In the genomic region with DNA sequence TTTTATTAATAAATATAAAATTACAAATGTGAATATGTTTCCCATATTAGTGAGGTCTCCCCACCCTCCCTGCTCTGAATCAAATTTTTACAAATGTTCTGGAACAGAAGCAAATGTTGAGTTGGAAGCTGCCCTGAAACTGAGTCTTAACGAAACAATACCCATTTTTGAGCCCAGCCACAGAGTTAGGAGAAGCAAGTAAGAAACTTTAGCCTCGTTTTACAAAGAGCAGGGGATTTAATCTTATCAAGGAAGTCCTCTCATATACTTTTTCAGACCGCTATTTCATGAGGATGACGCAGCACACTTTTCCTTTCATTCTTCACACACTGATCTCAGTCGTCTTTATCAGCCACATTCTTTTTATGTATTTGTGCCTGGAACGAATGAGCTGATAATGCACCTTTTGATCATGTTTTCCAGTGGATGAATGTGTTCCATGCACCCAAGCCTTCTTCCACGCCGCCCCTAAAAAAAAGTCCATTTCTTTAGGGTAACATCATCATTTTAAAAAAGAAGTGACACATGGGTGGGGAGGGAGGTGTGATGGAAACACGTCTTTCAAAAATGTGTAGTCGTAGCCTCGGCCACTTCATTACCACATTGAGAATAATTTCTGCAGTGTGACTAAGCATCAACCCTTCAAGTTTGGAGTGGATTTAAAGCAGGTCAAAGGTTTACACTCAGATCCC, we compare ENCODE assay signal across 8 cellular contexts. TPM values are rescaled to one million over a fixed set of nuclear protein-coding genes. Genes with fewer than 3 reads are reported as not detected.
DNase-seq lines count a peak whose midpoint lies in the region; ATAC-seq and TF ChIP-seq lines count a peak whose summit lies in the region.

No MANE protein-coding gene starts in this region.

- H3K9me3 Mint-ChIP-seq in natural killer cell treated with Interleukin-12 subunit alpha and Interleukin-12 subunit beta and Interleukin-15 and Interleukin-18, amount 100 ng/mL, for 72 hours, result no peaks in the 10 kb centered on the region

- peak; percentile 51 for TF ChIP-seq CTCF in 22Rv1 (IDR thresholded peaks at IDR 0.05)
- no peak for TF ChIP-seq CTCF in GM20000 (IDR thresholded peaks at IDR 0.05; ENCODE audit: extremely low read depth, missing control alignments)

- no peak overlapping the region for H3K27ac ChIP-seq in 22Rv1

- H3K27me3 Mint-ChIP-seq in natural killer cell treated with Interleukin-12 subunit alpha and Interleukin-12 subunit beta and Interleukin-15 and Interleukin-18, amount 100 ng/mL, for 72 hours, result no peaks in the 10 kb centered on the region

- peaks cover 13 to 20% of the 10 kb centered on the region in 2 donors for H3K4me1 Mint-ChIP-seq in natural killer cell treated with Interleukin-12 subunit alpha and Interleukin-12 subunit beta and Interleukin-15 and Interleukin-18, amount 100 ng/mL, for 72 hours (ENCODE audit: low read depth in 2 of 2)

- peak overlapping the region; percentile 55 for H3K4me3 Mint-ChIP-seq in natural killer cell treated with Interleukin-12 subunit alpha and Interleukin-12 subunit beta and Interleukin-15 and Interleukin-18, amount 100 ng/mL, for 72 hours

- DNase-seq in GM20000 (ENCODE audit: low spot score) (peak; percentile 21), M059J (ENCODE audit: low read depth) (peak; percentile 40), amniotic epithelial cell (ENCODE audit: low read depth) (peak; percentile 86), left lobe of liver (ENCODE audit: low spot score) (no peak), NCI-H2196 (lab: John Stamatoyannopoulos, UW; ENCODE audit: unreplicated experiment) (no peak), NCI-H748 (lab: John Stamatoyannopoulos, UW; ENCODE audit: unreplicated experiment) (no peak)
- peak; percentile 73 for DNase-seq in natural killer cell treated with Interleukin-12 subunit alpha and Interleukin-12 subunit beta and Interleukin-15 and Interleukin-18, amount 100 ng/mL, for 72 hours (ENCODE audit: low spot score)

- no peaks in the 10 kb centered on the region for H3K36me3 Mint-ChIP-seq in natural killer cell treated with Interleukin-12 subunit alpha and Interleukin-12 subunit beta and Interleukin-15 and Interleukin-18, amount 100 ng/mL, for 72 hours

- peak; percentile 89 to 96 for ATAC-seq in natural killer cell treated with Interleukin-12 subunit alpha and Interleukin-12 subunit beta and Interleukin-15 and Interleukin-18, amount 100 ng/mL, for 72 hours
- no peak for ATAC-seq in left lobe of liver

- peak overlapping the region; percentile 81 to 86 for H3K27ac Mint-ChIP-seq in natural killer cell treated with Interleukin-12 subunit alpha and Interleukin-12 subunit beta and Interleukin-15 and Interleukin-18, amount 100 ng/mL, for 72 hours

RNA-seq across cellular contexts. Expression of a gene that starts 48.1 kb away (rescaled TPM):
- 9.4 and 14.2 TPM in 2 replicates for total RNA-seq in M059J (2014; rRNA removed; shearing (Covaris generic))
- 10 to 100 TPM; 12.3 to 17.2 TPM for total RNA-seq in natural killer cell treated with Interleukin-12 subunit alpha and Interleukin-12 subunit beta and Interleukin-15 and Interleukin-18, amount 100 ng/mL, for 72 hours
- 7.0 TPM for total RNA-seq in left lobe of liver

Comparison
In these comparisons a context has a peak if more than half of its experiments do, and no peak if none do; other contexts are left out.
1. DNase-seq: peak in GM20000 (single experiment), M059J (single experiment), amniotic epithelial cell (single experiment) and natural killer cell treated with Interleukin-12 subunit alpha and Interleukin-12 subunit beta and Interleukin-15 and Interleukin-18, amount 100 ng/mL, for 72 hours (single experiment); none in left lobe of liver (single experiment), NCI-H2196 (single experiment) and NCI-H748 (single experiment).